In genomic region chrX:40106677-40107290, GRCh38 we compare ENCODE assay signal across 8 cellular contexts. TPM values are rescaled to one million over a fixed set of nuclear protein-coding genes. Genes with fewer than 3 reads are reported as not detected.
DNase-seq lines count a peak whose midpoint lies in the region; ATAC-seq and TF ChIP-seq lines count a peak whose summit lies in the region.

No MANE protein-coding gene starts in this region.

- H3K27ac ChIP-seq in PC-3 (ENCODE audit: low read length) (no peak overlapping the region; the same call in 1 of the 2 replicates), foreskin keratinocyte (no peak overlapping the region)

- H3K36me3 ChIP-seq in PC-3 (ENCODE audit: low read depth, low read length): no peaks in the 10 kb centered on the region

- no peak for TF ChIP-seq CTCF in GM12864 (IDR thresholded peaks at IDR 0.05; ENCODE audit: low read depth, low read length, missing control alignments)
- TF ChIP-seq CTCF in PC-3 (conservative IDR thresholded peaks at IDR 0.05; ENCODE audit: low read depth, low read length): no peak
- no peak for TF ChIP-seq CTCF in epithelial cell of proximal tubule (conservative IDR thresholded peaks at IDR 0.05; ENCODE audit: low read depth, low read length)
- no peak for TF ChIP-seq CTCF in foreskin keratinocyte (conservative IDR thresholded peaks at IDR 0.05)

- no peaks in the 10 kb centered on the region for H3K9me3 ChIP-seq in PC-3 (ENCODE audit: low read length)

- H2AFZ ChIP-seq in PC-3 (ENCODE audit: low read length): peak overlapping the region; percentile 77

- CTCF ChIA-PET in PC-3 (lab: Charles Lee): no interaction called here

- H3K4me2 ChIP-seq in PC-3 (ENCODE audit: low read length): peak overlapping the region; percentile 91

- no peaks in the 10 kb centered on the region for H3K9me2 ChIP-seq in PC-3 (replicated peaks; ENCODE audit: low read length)

- no peak for DNase-seq in GM12864 (ENCODE audit: low read depth)
- DNase-seq in PC-3: no peak
- DNase-seq in epithelial cell of proximal tubule (ENCODE audit: low read depth): no peak
- peak; percentile 77 for DNase-seq in retina
- DNase-seq in stimulated activated naive CD4-positive, alpha-beta T cell (lab: John Stamatoyannopoulos, UW): no peak
- no peak for DNase-seq in foreskin keratinocyte
- DNase-seq in ecto neural progenitor cell (ENCODE audit: low spot score): no peak
- no peak for DNase-seq in globus pallidus (ENCODE audit: low spot score)

- ATAC-seq in PC-3 (no peak), foreskin keratinocyte (no peak)

- peaks cover 4% of the 10 kb centered on the region; the same call in 1 of the 2 replicates for H3K79me2 ChIP-seq in PC-3 (ENCODE audit: low read length)

- H3K27me3 ChIP-seq in PC-3 (ENCODE audit: low read length) (no peaks in the 10 kb centered on the region), foreskin keratinocyte (no peaks in the 10 kb centered on the region)

- H3F3A ChIP-seq in PC-3 (ENCODE audit: low read length, unreplicated experiment): no peaks in the 10 kb centered on the region

- H3K4me3 ChIP-seq in GM12864 (ENCODE audit: low read depth, low read length): peak overlapping the region; percentile 54
- peak overlapping the region; percentile 76 for H3K4me3 ChIP-seq in PC-3 (ENCODE audit: low read length)
- peak overlapping the region; percentile 42 for H3K4me3 ChIP-seq in epithelial cell of proximal tubule (ENCODE audit: low read depth, low read length)

- POLR2A ChIA-PET in PC-3 (lab: Charles Lee; ENCODE audit: unreplicated experiment): no interaction called here

- H3K9ac ChIP-seq in PC-3 (ENCODE audit: low read length): 0 out of 2 replicates have a peak overlapping the region, but pooled peaks have one; percentile 17

- H4K20me1 ChIP-seq in PC-3 (ENCODE audit: low read length): no peaks in the 10 kb centered on the region

- no TSS peak for BruUV-seq in PC-3 (replicated peaks; lab: Mats Ljungman, UMichigan)

- H3K4me1 ChIP-seq in PC-3 (ENCODE audit: insufficient read depth, low read length) (peaks cover 34% of the 10 kb centered on the region), foreskin keratinocyte (peaks cover 3% of the 10 kb centered on the region)

- intact Hi-C loops in PC-3 (cut with micrococcal nuclease): loop anchor here (5.0 kb wide), 2 partner anchors 66 to 161 kb away; no protein-coding TSS in a partner anchor

RNA-seq across cellular contexts. Expression of gene BCOR, which starts 9.0 kb away (rescaled TPM):
- total RNA-seq in PC-3 (2014; rRNA removed): 21.8 and 41.9 TPM in 2 replicates
- total RNA-seq in epithelial cell of proximal tubule: 21.3 and 24.3 TPM in 2 replicates
- total RNA-seq in foreskin keratinocyte: 20.4 and 22.5 TPM in 2 replicates
- 6.7 and 6.8 TPM in 2 replicates for polyA plus RNA-seq in foreskin keratinocyte
